Comparison of ENCODE assay signal across 16 cellular contexts in genomic region chr15:87348746-87349145, GRCh38.
A peak's percentile ranks its signal among the peaks of the same experiment; 100 is the strongest.
DNase-seq lines count a peak whose midpoint lies in the region; ATAC-seq, FAIRE-seq and TF ChIP-seq lines count a peak whose summit lies in the region.
"Had no signal": no experiment of that assay in that cellular context is flagged by ENCODE, and none has a peak within 500 bp of the region (broad histone marks: within the 10 kb centered on the region; RNA-seq: fewer than 3 reads in every experiment).

No MANE protein-coding gene starts in this region.

- no peak for TF ChIP-seq EP300 in K562 (IDR thresholded peaks at IDR 0.05; ENCODE audit: low read length)

- CTCF ChIA-PET in K562 (lab: Yijun Ruan, JAX; ENCODE audit: low intra/inter-chr PET ratio): no interaction called here
- CTCF ChIA-PET in WTC11 (lab: Charles Lee): no interaction called here

- no peak overlapping the region for H3K4me3 Mint-ChIP-seq in WTC11
- H3K4me3 Mint-ChIP-seq: activated CD8-positive, alpha-beta memory T cell treated with anti-CD3 and anti-CD28 coated beads, Interleukin-2, amount 10 ng/mL, durations not matched to agents 7 days and 5 days; T-helper 2 cell treated with Interferon-gamma antibody and Interleukin-4, amounts not matched to agents 5 μg/mL and 100 μg/mL, for 36 hours had no signal

- intact Hi-C loops in K562 (cut with micrococcal nuclease): no loop called here

- no peak for FAIRE-seq in K562 (lab: Jason Lieb, UNC)
- FAIRE-seq: frontal cortex, H1 had no signal

- H3K79me2 ChIP-seq in K562 (ENCODE audit: control insufficient read depth, insufficient read depth, low read length): no peaks in the 10 kb centered on the region

- TF ChIP-seq CTCF in K562 (IDR thresholded peaks at IDR 0.05 in 2 of 3, conservative IDR thresholded peaks at IDR 0.05 in 1 of 3; ENCODE audit: insufficient read depth in 2 of 3, low read depth in 1 of 3, low read length in 3 of 3) (no peak), WTC11 (IDR thresholded peaks at IDR 0.05) (no peak)

- DNase-seq in EH (ENCODE audit: low read depth) (peak; percentile 62), LHCN-M2 (ENCODE audit: low read depth) (peak; percentile 34), K562 (ENCODE audit: extremely low read depth in 1 of 4, low spot score in 3 of 4) (no peak), left kidney (ENCODE audit: low read depth, low spot score) (peak; percentile 17), WTC11 (ENCODE audit: low spot score) (no peak)
- DNase-seq: activated CD4-positive, alpha-beta T cell treated with anti-CD3 and anti-CD28 coated beads for 1 hour; activated CD8-positive, alpha-beta memory T cell treated with anti-CD3 and anti-CD28 coated beads, Interleukin-2, amount 10 ng/mL, durations not matched to agents 7 days and 5 days; activated gamma-delta T cell; cerebellar nuclear complex; NCI-H146; stimulated activated CD4-positive, alpha-beta T cell treated with anti-CD3 and anti-CD28 coated beads, Interleukin-2, amount 100 ng/mL, for 48 hours had no signal

- H3K9me1 ChIP-seq in K562 (ENCODE audit: control insufficient read depth, insufficient read depth, low read length): no peaks in the 10 kb centered on the region

- H3K4me1 Mint-ChIP-seq in WTC11: peaks cover 3% of the 10 kb centered on the region
- H3K4me1 Mint-ChIP-seq: activated CD8-positive, alpha-beta memory T cell treated with anti-CD3 and anti-CD28 coated beads, Interleukin-2, amount 10 ng/mL, durations not matched to agents 7 days and 5 days had no signal

- no peaks in the 10 kb centered on the region for H3K36me3 Mint-ChIP-seq in WTC11
- H3K36me3 Mint-ChIP-seq: activated CD8-positive, alpha-beta memory T cell treated with anti-CD3 and anti-CD28 coated beads, Interleukin-2, amount 10 ng/mL, durations not matched to agents 7 days and 5 days had no signal

- peaks cover 11% of the 10 kb centered on the region; the same call in 1 of the 2 replicates for H3K9me3 Mint-ChIP-seq in WTC11
- H3K9me3 Mint-ChIP-seq: T-helper 2 cell treated with Interferon-gamma antibody and Interleukin-4, amounts not matched to agents 5 μg/mL and 100 μg/mL, for 36 hours had no signal

- no peak overlapping the region for H2AFZ ChIP-seq in K562 (ENCODE audit: low read depth, low read length)

- in situ Hi-C loops in K562 (cut with MboI): no loop called here

- H3K4me2 ChIP-seq in K562 (ENCODE audit: insufficient read depth, low read length): no peak overlapping the region

- H3K27me3 ChIP-seq in K562 (ENCODE audit: control insufficient read depth in 2 of 2, insufficient read depth in 2 of 2, low read length in 2 of 2): no peaks in the 10 kb centered on the region

- TF ChIP-seq RAD21 in K562 (CRISPR knock-in tag; conservative IDR thresholded peaks at IDR 0.05 in 1 of 2, IDR thresholded peaks at IDR 0.05 in 1 of 2): no peak

- H3K4me1 ChIP-seq in K562 (replicated peaks in 1 of 2; ENCODE audit: control insufficient read depth in 2 of 2, insufficient read depth in 2 of 2, low read length in 2 of 2): no peaks in the 10 kb centered on the region

- BruUV-seq in K562 (replicated peaks; lab: Mats Ljungman, UMichigan): no TSS peak

- WGBS in K562 (ENCODE audit: insufficient coverage, low coverage, missing lambda C conversion rate): 24% methylated on average over 6 of the region's 6 CpGs

- no peaks in the 10 kb centered on the region for H3K9me3 ChIP-seq in K562 (replicated peaks; ENCODE audit: control insufficient read depth, insufficient read depth, low read depth, low read length)

- no peaks in the 10 kb centered on the region for H3K27me3 Mint-ChIP-seq in WTC11 (ENCODE audit: low read depth)
- H3K27me3 Mint-ChIP-seq: activated CD8-positive, alpha-beta memory T cell treated with anti-CD3 and anti-CD28 coated beads, Interleukin-2, amount 10 ng/mL, durations not matched to agents 7 days and 5 days had no signal

- H4K20me1 ChIP-seq in K562 (replicated peaks; ENCODE audit: control insufficient read depth, insufficient read depth, low read length): no peaks in the 10 kb centered on the region

- no peak overlapping the region for H3K27ac Mint-ChIP-seq in WTC11
- H3K27ac Mint-ChIP-seq: activated CD8-positive, alpha-beta memory T cell treated with anti-CD3 and anti-CD28 coated beads, Interleukin-2, amount 10 ng/mL, durations not matched to agents 7 days and 5 days; T-helper 2 cell treated with Interferon-gamma antibody and Interleukin-4, amounts not matched to agents 5 μg/mL and 100 μg/mL, for 36 hours had no signal

- no peaks in the 10 kb centered on the region; the same call in 1 of the 3 replicates for H3K36me3 ChIP-seq in K562 (ENCODE audit: control insufficient read depth, insufficient read depth, low read length)

- no peak for TF ChIP-seq POLR2A in K562 (conservative IDR thresholded peaks at IDR 0.05)

- POLR2A ChIA-PET in K562 (lab: Yijun Ruan, JAX): no interaction called here
- POLR2A ChIA-PET in WTC11 (lab: Charles Lee): no interaction called here

- no peak for ATAC-seq in K562
- ATAC-seq in GM18517 (IDR thresholded peaks at IDR 0.05; ENCODE audit: unreplicated experiment): no peak
- no peak for ATAC-seq in HG03159 (IDR thresholded peaks at IDR 0.05; ENCODE audit: unreplicated experiment)
- ATAC-seq in WTC11: no peak
- ATAC-seq: activated CD8-positive, alpha-beta memory T cell treated with anti-CD3 and anti-CD28 coated beads, Interleukin-2, amount 10 ng/mL, durations not matched to agents 7 days and 5 days had no signal

- H3K9ac ChIP-seq in K562 (ENCODE audit: insufficient read depth in 1 of 2, low read depth in 2 of 2, low read length in 2 of 2): no peak overlapping the region

- no peak overlapping the region for H3K4me3 ChIP-seq in K562

- H3K27ac ChIP-seq in K562 (ENCODE audit: extremely low read depth, low read depth, low read length): no peak overlapping the region

TF ChIP-seq in K562, 482 proteins besides CTCF, POLR2A, EP300 and RAD21 (continues in another document):
- TF ChIP-seq RBFOX2 (IDR thresholded peaks at IDR 0.05; ENCODE audit: low read depth, low read length): no peak
- TF ChIP-seq DEAF1 (CRISPR knock-in tag; IDR thresholded peaks at IDR 0.05): no peak
- TF ChIP-seq FOXA3 (CRISPR knock-in tag; conservative IDR thresholded peaks at IDR 0.05 in 1 of 2, IDR thresholded peaks at IDR 0.05 in 1 of 2): peak in 1 of 2 experiments; percentile 42; a peak in 1 of 4 replicates
- TF ChIP-seq CREB1 (IDR thresholded peaks at IDR 0.05): no peak
- TF ChIP-seq CREB1 (CRISPR knock-in tag; IDR thresholded peaks at IDR 0.05): no peak
- TF ChIP-seq FOXJ2 (tag; IDR thresholded peaks at IDR 0.05): 0 out of 2 replicates have a peak, but pooled peaks have one; percentile 54
- TF ChIP-seq SMARCB1 (IDR thresholded peaks at IDR 0.05; ENCODE audit: insufficient read length, low read depth): no peak

TF ChIP-seq in WTC11, 78 proteins besides CTCF, POLR2A, EP300 and RAD21:
- TF ChIP-seq SMAD4 (CRISPR knock-in tag; IDR thresholded peaks at IDR 0.05) (no peak), ATF1 (CRISPR knock-in tag; IDR thresholded peaks at IDR 0.05) (no peak), ZNF671 (CRISPR knock-in tag; IDR thresholded peaks at IDR 0.05) (no peak), ETV6 (CRISPR knock-in tag; IDR thresholded peaks at IDR 0.05) (no peak), NR2C2 (CRISPR knock-in tag; IDR thresholded peaks at IDR 0.05) (no peak), KAT7 (CRISPR knock-in tag; IDR thresholded peaks at IDR 0.05; ENCODE audit: borderline replicate concordance) (no peak), HMGA2 (CRISPR knock-in tag; IDR thresholded peaks at IDR 0.05) (no peak), GABPB1 (CRISPR knock-in tag; IDR thresholded peaks at IDR 0.05) (no peak), FOXK1 (CRISPR knock-in tag; IDR thresholded peaks at IDR 0.05) (no peak), FOXP4 (CRISPR knock-in tag; IDR thresholded peaks at IDR 0.05) (no peak), FOXP1 (CRISPR knock-in tag; IDR thresholded peaks at IDR 0.05; ENCODE audit: borderline replicate concordance) (no peak), MXD4 (CRISPR knock-in tag; IDR thresholded peaks at IDR 0.05; ENCODE audit: borderline replicate concordance) (no peak), PREB (CRISPR knock-in tag; IDR thresholded peaks at IDR 0.05; ENCODE audit: borderline replicate concordance) (no peak)

Comparison
In these comparisons a context has a peak if more than half of its experiments do, and no peak if none do; other contexts are left out.
1. DNase-seq: peak in EH (single experiment), LHCN-M2 (single experiment) and left kidney (single experiment); none in K562 (0 of 4) and WTC11 (single experiment).